1 cellular context compared by ENCODE assay signal in the genomic region with DNA sequence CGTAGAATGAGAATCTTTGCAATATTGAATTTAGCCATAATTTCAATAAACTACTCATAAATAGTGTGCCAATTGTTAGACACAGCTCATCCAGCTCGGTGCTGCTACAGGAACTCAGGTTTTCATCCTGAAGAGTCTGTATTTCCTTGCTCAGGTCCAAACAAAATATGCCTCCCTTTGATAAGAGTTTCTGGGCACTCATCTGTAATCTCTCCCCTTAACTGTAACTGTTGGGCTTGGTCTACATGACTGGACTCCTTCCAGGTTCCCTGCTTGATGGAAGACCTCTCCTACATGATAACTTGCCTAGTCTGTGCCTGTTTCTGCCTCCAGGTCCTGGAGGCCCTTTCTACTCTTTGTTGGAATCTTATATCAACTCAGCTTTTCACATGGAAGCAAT.
TF ChIP-seq lines count a peak whose summit lies in the region.

No MANE protein-coding gene starts in this region.

TF ChIP-seq in GM23338, 12 proteins besides CTCF, POLR2A, EP300 and RAD21:
- TF ChIP-seq, protein P1, sequence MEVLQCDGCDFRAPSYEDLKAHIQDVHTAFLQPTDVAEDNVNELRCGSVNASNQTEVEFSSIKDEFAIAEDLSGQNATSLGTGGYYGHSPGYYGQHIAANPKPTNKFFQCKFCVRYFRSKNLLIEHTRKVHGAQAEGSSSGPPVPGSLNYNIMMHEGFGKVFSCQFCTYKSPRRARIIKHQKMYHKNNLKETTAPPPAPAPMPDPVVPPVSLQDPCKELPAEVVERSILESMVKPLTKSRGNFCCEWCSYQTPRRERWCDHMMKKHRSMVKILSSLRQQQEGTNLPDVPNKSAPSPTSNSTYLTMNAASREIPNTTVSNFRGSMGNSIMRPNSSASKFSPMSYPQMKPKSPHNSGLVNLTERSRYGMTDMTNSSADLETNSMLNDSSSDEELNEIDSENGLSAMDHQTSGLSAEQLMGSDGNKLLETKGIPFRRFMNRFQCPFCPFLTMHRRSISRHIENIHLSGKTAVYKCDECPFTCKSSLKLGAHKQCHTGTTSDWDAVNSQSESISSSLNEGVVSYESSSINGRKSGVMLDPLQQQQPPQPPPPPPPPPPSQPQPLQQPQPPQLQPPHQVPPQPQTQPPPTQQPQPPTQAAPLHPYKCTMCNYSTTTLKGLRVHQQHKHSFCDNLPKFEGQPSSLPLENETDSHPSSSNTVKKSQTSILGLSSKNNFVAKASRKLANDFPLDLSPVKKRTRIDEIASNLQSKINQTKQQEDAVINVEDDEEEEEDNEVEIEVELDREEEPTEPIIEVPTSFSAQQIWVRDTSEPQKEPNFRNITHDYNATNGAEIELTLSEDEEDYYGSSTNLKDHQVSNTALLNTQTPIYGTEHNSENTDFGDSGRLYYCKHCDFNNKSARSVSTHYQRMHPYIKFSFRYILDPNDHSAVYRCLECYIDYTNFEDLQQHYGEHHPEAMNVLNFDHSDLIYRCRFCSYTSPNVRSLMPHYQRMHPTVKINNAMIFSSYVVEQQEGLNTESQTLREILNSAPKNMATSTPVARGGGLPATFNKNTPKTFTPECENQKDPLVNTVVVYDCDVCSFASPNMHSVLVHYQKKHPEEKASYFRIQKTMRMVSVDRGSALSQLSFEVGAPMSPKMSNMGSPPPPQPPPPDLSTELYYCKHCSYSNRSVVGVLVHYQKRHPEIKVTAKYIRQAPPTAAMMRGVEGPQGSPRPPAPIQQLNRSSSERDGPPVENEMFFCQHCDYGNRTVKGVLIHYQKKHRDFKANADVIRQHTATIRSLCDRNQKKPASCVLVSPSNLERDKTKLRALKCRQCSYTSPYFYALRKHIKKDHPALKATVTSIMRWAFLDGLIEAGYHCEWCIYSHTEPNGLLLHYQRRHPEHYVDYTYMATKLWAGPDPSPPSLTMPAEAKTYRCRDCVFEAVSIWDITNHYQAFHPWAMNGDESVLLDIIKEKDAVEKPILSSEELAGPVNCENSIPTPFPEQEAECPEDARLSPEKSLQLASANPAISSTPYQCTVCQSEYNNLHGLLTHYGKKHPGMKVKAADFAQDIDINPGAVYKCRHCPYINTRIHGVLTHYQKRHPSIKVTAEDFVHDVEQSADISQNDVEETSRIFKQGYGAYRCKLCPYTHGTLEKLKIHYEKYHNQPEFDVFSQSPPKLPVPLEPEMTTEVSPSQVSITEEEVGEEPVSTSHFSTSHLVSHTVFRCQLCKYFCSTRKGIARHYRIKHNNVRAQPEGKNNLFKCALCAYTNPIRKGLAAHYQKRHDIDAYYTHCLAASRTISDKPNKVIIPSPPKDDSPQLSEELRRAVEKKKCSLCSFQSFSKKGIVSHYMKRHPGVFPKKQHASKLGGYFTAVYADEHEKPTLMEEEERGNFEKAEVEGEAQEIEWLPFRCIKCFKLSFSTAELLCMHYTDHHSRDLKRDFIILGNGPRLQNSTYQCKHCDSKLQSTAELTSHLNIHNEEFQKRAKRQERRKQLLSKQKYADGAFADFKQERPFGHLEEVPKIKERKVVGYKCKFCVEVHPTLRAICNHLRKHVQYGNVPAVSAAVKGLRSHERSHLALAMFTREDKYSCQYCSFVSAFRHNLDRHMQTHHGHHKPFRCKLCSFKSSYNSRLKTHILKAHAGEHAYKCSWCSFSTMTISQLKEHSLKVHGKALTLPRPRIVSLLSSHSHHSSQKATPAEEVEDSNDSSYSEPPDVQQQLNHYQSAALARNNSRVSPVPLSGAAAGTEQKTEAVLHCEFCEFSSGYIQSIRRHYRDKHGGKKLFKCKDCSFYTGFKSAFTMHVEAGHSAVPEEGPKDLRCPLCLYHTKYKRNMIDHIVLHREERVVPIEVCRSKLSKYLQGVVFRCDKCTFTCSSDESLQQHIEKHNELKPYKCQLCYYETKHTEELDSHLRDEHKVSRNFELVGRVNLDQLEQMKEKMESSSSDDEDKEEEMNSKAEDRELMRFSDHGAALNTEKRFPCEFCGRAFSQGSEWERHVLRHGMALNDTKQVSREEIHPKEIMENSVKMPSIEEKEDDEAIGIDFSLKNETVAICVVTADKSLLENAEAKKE (CRISPR knock-in tag; IDR thresholded peaks at IDR 0.05): no peak
- no peak for TF ChIP-seq JUNB (IDR thresholded peaks at IDR 0.05; ENCODE audit: unreplicated experiment)
- TF ChIP-seq EZH2 (IDR thresholded peaks at IDR 0.05; ENCODE audit: low read depth, unreplicated experiment): no peak
- no peak for TF ChIP-seq ZNF331 (CRISPR knock-in tag; IDR thresholded peaks at IDR 0.05; ENCODE audit: low read depth)
- no peak for TF ChIP-seq STAT1 (IDR thresholded peaks at IDR 0.05; ENCODE audit: unreplicated experiment)
- TF ChIP-seq EZH2phosphoT487 (IDR thresholded peaks at IDR 0.05; ENCODE audit: unreplicated experiment): no peak
- TF ChIP-seq, protein P2, sequence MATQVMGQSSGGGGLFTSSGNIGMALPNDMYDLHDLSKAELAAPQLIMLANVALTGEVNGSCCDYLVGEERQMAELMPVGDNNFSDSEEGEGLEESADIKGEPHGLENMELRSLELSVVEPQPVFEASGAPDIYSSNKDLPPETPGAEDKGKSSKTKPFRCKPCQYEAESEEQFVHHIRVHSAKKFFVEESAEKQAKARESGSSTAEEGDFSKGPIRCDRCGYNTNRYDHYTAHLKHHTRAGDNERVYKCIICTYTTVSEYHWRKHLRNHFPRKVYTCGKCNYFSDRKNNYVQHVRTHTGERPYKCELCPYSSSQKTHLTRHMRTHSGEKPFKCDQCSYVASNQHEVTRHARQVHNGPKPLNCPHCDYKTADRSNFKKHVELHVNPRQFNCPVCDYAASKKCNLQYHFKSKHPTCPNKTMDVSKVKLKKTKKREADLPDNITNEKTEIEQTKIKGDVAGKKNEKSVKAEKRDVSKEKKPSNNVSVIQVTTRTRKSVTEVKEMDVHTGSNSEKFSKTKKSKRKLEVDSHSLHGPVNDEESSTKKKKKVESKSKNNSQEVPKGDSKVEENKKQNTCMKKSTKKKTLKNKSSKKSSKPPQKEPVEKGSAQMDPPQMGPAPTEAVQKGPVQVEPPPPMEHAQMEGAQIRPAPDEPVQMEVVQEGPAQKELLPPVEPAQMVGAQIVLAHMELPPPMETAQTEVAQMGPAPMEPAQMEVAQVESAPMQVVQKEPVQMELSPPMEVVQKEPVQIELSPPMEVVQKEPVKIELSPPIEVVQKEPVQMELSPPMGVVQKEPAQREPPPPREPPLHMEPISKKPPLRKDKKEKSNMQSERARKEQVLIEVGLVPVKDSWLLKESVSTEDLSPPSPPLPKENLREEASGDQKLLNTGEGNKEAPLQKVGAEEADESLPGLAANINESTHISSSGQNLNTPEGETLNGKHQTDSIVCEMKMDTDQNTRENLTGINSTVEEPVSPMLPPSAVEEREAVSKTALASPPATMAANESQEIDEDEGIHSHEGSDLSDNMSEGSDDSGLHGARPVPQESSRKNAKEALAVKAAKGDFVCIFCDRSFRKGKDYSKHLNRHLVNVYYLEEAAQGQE (IDR thresholded peaks at IDR 0.05; ENCODE audit: unreplicated experiment): no peak
- no peak for TF ChIP-seq CREB1 (CRISPR knock-in tag; IDR thresholded peaks at IDR 0.05; ENCODE audit: low read depth)
- TF ChIP-seq NANOG (IDR thresholded peaks at IDR 0.05; ENCODE audit: borderline replicate concordance): no peak
